In genomic region chr15:78760091-78760882, GRCh38 we compare ENCODE assay signal across 8 cellular contexts. TPM values are rescaled to one million over a fixed set of nuclear protein-coding genes. Genes with fewer than 3 reads are reported as not detected.
DNase-seq lines count a peak whose midpoint lies in the region; ATAC-seq, FAIRE-seq and TF ChIP-seq lines count a peak whose summit lies in the region.
"Not testable (repeated sequence)": the region's sequence is repeated elsewhere in the genome, so short reads cannot be mapped to it uniquely, and the experiment has no call there.

No MANE protein-coding gene starts in this region.

- peak overlapping the region; percentile 55 for H3K27ac Mint-ChIP-seq in CD8-positive, alpha-beta T cell
- H3K27ac Mint-ChIP-seq in T-helper 1 cell treated with Interleukin-12 subunit alpha and Interleukin-12 subunit beta and Interleukin-4 antibody, amounts not matched to agents 30 μg/mL and 1 μg/mL, for 36 hours = peak overlapping the region; percentile 76
- H3K27ac Mint-ChIP-seq in activated naive CD8-positive, alpha-beta T cell treated with anti-CD3 and anti-CD28 coated beads, Interleukin-2, amount 50 U/mL, for 24 hours = peak overlapping the region; percentile 80

- H3K9me3 ChIP-seq in CD8-positive, alpha-beta T cell (ENCODE audit: low read length); esophagus squamous epithelium; kidney (ENCODE audit: control insufficient read depth in 1 of 2, low read length in 2 of 2); subcutaneous abdominal adipose tissue (ENCODE audit: control insufficient read depth in 5 of 5, low read length in 5 of 5): not testable (repeated sequence)

- ATAC-seq in CD8-positive, alpha-beta T cell; activated naive CD8-positive, alpha-beta T cell treated with anti-CD3 and anti-CD28 coated beads, Interleukin-2, amount 50 U/mL, for 24 hours: not testable (repeated sequence)

- not testable (repeated sequence) for DNase-seq in CD8-positive, alpha-beta T cell; activated naive CD8-positive, alpha-beta T cell treated with anti-CD3 and anti-CD28 coated beads, Interleukin-2, amount 50 U/mL, for 24 hours; esophagus squamous epithelium (lab: John Stamatoyannopoulos, UW)
- DNase-seq in Kasumi-1 (lab: John Stamatoyannopoulos, UW) = peak; percentile 64 to 77
- peak; percentile 91 for DNase-seq in kidney
- peak; percentile 50 for DNase-seq in occipital lobe (lab: John Stamatoyannopoulos, UW)

- peaks cover 26% of the 10 kb centered on the region for H3K4me1 Mint-ChIP-seq in CD8-positive, alpha-beta T cell (ENCODE audit: low read depth)
- H3K4me1 Mint-ChIP-seq in T-helper 1 cell treated with Interleukin-12 subunit alpha and Interleukin-12 subunit beta and Interleukin-4 antibody, amounts not matched to agents 30 μg/mL and 1 μg/mL, for 36 hours (ENCODE audit: low read depth) = peaks cover 19% of the 10 kb centered on the region
- peaks cover 56% of the 10 kb centered on the region for H3K4me1 Mint-ChIP-seq in activated naive CD8-positive, alpha-beta T cell treated with anti-CD3 and anti-CD28 coated beads, Interleukin-2, amount 50 U/mL, for 24 hours

- POLR2A ChIA-PET in CD8-positive, alpha-beta T cell (lab: Charles Lee) = interaction anchor here (1.9 kb wide), 1 partner anchor 51 kb away, joined by 6 read pairs; the partner anchor contains the start of gene ADAMTS7

- not testable (repeated sequence) for H3K4me3 Mint-ChIP-seq in CD8-positive, alpha-beta T cell; activated naive CD8-positive, alpha-beta T cell treated with anti-CD3 and anti-CD28 coated beads, Interleukin-2, amount 50 U/mL, for 24 hours
- peak overlapping the region; percentile 7 for H3K4me3 Mint-ChIP-seq in T-helper 1 cell treated with Interleukin-12 subunit alpha and Interleukin-12 subunit beta and Interleukin-4 antibody, amounts not matched to agents 30 μg/mL and 1 μg/mL, for 36 hours

- not testable (repeated sequence) for H3K27ac ChIP-seq in CD8-positive, alpha-beta T cell (ENCODE audit: low read depth, low read length); kidney (ENCODE audit: low read depth in 2 of 2, low read length in 2 of 2)
- H3K27ac ChIP-seq in esophagus squamous epithelium (peak overlapping the region in 3 of 4 donors; percentile 42 to 70 (median 50)), subcutaneous abdominal adipose tissue (ENCODE audit: low read depth, low read length) (peak overlapping the region; percentile 72)

- H3K9me3 Mint-ChIP-seq in CD8-positive, alpha-beta T cell; T-helper 1 cell treated with Interleukin-12 subunit alpha and Interleukin-12 subunit beta and Interleukin-4 antibody, amounts not matched to agents 30 μg/mL and 1 μg/mL, for 36 hours; activated naive CD8-positive, alpha-beta T cell treated with anti-CD3 and anti-CD28 coated beads, Interleukin-2, amount 50 U/mL, for 24 hours: not testable (repeated sequence)

- H3K36me3 Mint-ChIP-seq in CD8-positive, alpha-beta T cell; T-helper 1 cell treated with Interleukin-12 subunit alpha and Interleukin-12 subunit beta and Interleukin-4 antibody, amounts not matched to agents 30 μg/mL and 1 μg/mL, for 36 hours (ENCODE audit: low read depth); activated naive CD8-positive, alpha-beta T cell treated with anti-CD3 and anti-CD28 coated beads, Interleukin-2, amount 50 U/mL, for 24 hours (ENCODE audit: low read depth): not testable (repeated sequence)

- intact Hi-C loops in CD8-positive, alpha-beta T cell (cut with DNase I, micrococcal nuclease) = loop anchor here in 1 of 2 experiments (5.0 kb wide), 2 partner anchors 112 to 323 kb away; partner anchors contain the start of genes IREB2 and MORF4L1
- intact Hi-C loops in esophagus squamous epithelium (cut with DNase I); kidney (cut with DNase I): not testable (repeated sequence)

- FAIRE-seq in kidney (lab: Jason Lieb, UNC) = not testable (repeated sequence)

- WGBS in esophagus squamous epithelium, 2 donors = 35 to 58% methylated on average over 2 to 6 of the region's 13 CpGs

- not testable (repeated sequence) for H3K9ac ChIP-seq in kidney (ENCODE audit: low read length in 2 of 2); subcutaneous abdominal adipose tissue (ENCODE audit: low read length in 5 of 5)

- H3K36me3 ChIP-seq in CD8-positive, alpha-beta T cell (ENCODE audit: insufficient read depth, low read length); esophagus squamous epithelium; kidney (ENCODE audit: control insufficient read depth in 1 of 2, insufficient read depth in 2 of 2, low read length in 2 of 2); subcutaneous abdominal adipose tissue (ENCODE audit: control insufficient read depth in 5 of 5, insufficient read depth in 5 of 5, low read length in 5 of 5): not testable (repeated sequence)

- TF ChIP-seq CTCF in CD8-positive, alpha-beta T cell (IDR thresholded peaks at IDR 0.05); esophagus squamous epithelium (IDR thresholded peaks at IDR 0.05); kidney (IDR thresholded peaks at IDR 0.05; ENCODE audit: borderline replicate concordance, extremely low read depth, insufficient read depth): not testable (repeated sequence)

- not testable (repeated sequence) for H3K27me3 Mint-ChIP-seq in CD8-positive, alpha-beta T cell (ENCODE audit: low read depth); T-helper 1 cell treated with Interleukin-12 subunit alpha and Interleukin-12 subunit beta and Interleukin-4 antibody, amounts not matched to agents 30 μg/mL and 1 μg/mL, for 36 hours (ENCODE audit: low read depth); activated naive CD8-positive, alpha-beta T cell treated with anti-CD3 and anti-CD28 coated beads, Interleukin-2, amount 50 U/mL, for 24 hours

- not testable (repeated sequence) for H3K4me3 ChIP-seq in CD8-positive, alpha-beta T cell (ENCODE audit: low read depth, low read length); esophagus squamous epithelium; kidney (ENCODE audit: low read length in 2 of 2); subcutaneous abdominal adipose tissue (ENCODE audit: low read depth in 1 of 5, low read length in 5 of 5)

- TF ChIP-seq POLR2A in esophagus squamous epithelium (IDR thresholded peaks at IDR 0.05) = not testable (repeated sequence)

- CTCF ChIA-PET in CD8-positive, alpha-beta T cell (lab: Charles Lee) = interaction anchor here (0.7 to 1.1 kb wide), 3 partner anchors 8 to 52 kb away, joined by 3 read pairs; no protein-coding TSS in a partner anchor

- not testable (repeated sequence) for H3K27me3 ChIP-seq in CD8-positive, alpha-beta T cell (ENCODE audit: insufficient read depth, low read length); esophagus squamous epithelium; subcutaneous abdominal adipose tissue (ENCODE audit: control insufficient read depth in 5 of 5, insufficient read depth in 4 of 5, low read length in 5 of 5)

- peaks cover 20% of the 10 kb centered on the region for H3K4me1 ChIP-seq in CD8-positive, alpha-beta T cell (ENCODE audit: insufficient read depth, low read length)
- H3K4me1 ChIP-seq in esophagus squamous epithelium (peaks cover 24 to 84% (median 27%) of the 10 kb centered on the region in 3 donors), subcutaneous abdominal adipose tissue (ENCODE audit: control insufficient read depth in 5 of 5, insufficient read depth in 5 of 5, low read length in 5 of 5) (peaks cover 5 to 57% (median 41%) of the 10 kb centered on the region in 5 donors)
- H3K4me1 ChIP-seq in kidney (ENCODE audit: control insufficient read depth in 1 of 2, insufficient read depth in 1 of 2, low read depth in 1 of 2, low read length in 2 of 2) = not testable (repeated sequence)

RNA-seq across cellular contexts. Expression of gene ADAMTS7, which starts 51.0 kb away (rescaled TPM):
- not detected for total RNA-seq in CD8-positive, alpha-beta T cell
- total RNA-seq in esophagus squamous epithelium (under 1 TPM; 0.42 to 0.76 (median 0.56) TPM), kidney (3.1 TPM), occipital lobe (5.9 TPM)
- 0.82 TPM for polyA plus RNA-seq in kidney (ENCODE audit: insufficient read depth, low read depth, low replicate concordance)
